12 cellular contexts compared by ENCODE assay signal in genomic region chr16:22641030-22641671, GRCh38.
DNase-seq lines count a peak whose midpoint lies in the region; ATAC-seq lines count a peak whose summit lies in the region.
"Had no signal": no experiment of that assay in that cellular context is flagged by ENCODE, and none has a peak within 500 bp of the region (broad histone marks: within the 10 kb centered on the region; RNA-seq: fewer than 3 reads in every experiment).

No MANE protein-coding gene starts in this region.

- H3K27ac Mint-ChIP-seq in stimulated activated naive CD8-positive, alpha-beta T cell treated with anti-CD3 and anti-CD28 coated beads, Interleukin-15, amount 100 ng/mL, for 72 hours = no peak overlapping the region
- H3K27ac Mint-ChIP-seq: activated naive CD8-positive, alpha-beta T cell; CD8-positive, alpha-beta T cell had no signal

- no peaks in the 10 kb centered on the region for H3K9me3 Mint-ChIP-seq in stimulated activated naive CD8-positive, alpha-beta T cell treated with anti-CD3 and anti-CD28 coated beads, Interleukin-15, amount 100 ng/mL, for 72 hours
- H3K9me3 Mint-ChIP-seq: CD8-positive, alpha-beta T cell had no signal

- no peak overlapping the region for H3K4me3 ChIP-seq in aorta (ENCODE audit: low read length in 2 of 2)

- no peak overlapping the region for H3K4me3 Mint-ChIP-seq in stimulated activated naive CD8-positive, alpha-beta T cell treated with anti-CD3 and anti-CD28 coated beads, Interleukin-15, amount 100 ng/mL, for 72 hours
- H3K4me3 Mint-ChIP-seq: activated naive CD8-positive, alpha-beta T cell; CD8-positive, alpha-beta T cell had no signal

- 29 to 35% methylated on average over 1 of the region's 1 CpG for WGBS in aorta, 2 donors

- H3K4me1 Mint-ChIP-seq in stimulated activated naive CD8-positive, alpha-beta T cell treated with anti-CD3 and anti-CD28 coated beads, Interleukin-15, amount 100 ng/mL, for 72 hours = no peaks in the 10 kb centered on the region

- peaks cover 4% of the 10 kb centered on the region for H3K9me3 ChIP-seq in aorta (ENCODE audit: control insufficient read depth, low read length)
- H3K9me3 ChIP-seq: neutrophil had no signal

- H3K27ac ChIP-seq in aorta (ENCODE audit: low read depth in 1 of 2, low read length in 2 of 2) = no peak overlapping the region
- H3K27ac ChIP-seq: neutrophil had no signal

- H3K27me3 ChIP-seq in aorta (ENCODE audit: control insufficient read depth in 1 of 2, insufficient read depth in 2 of 2, low read length in 1 of 2) = peaks cover 0 to under 1% of the 10 kb centered on the region in 2 donors

- no peaks in the 10 kb centered on the region for H3K27me3 Mint-ChIP-seq in stimulated activated naive CD8-positive, alpha-beta T cell treated with anti-CD3 and anti-CD28 coated beads, Interleukin-15, amount 100 ng/mL, for 72 hours
- H3K27me3 Mint-ChIP-seq: activated naive CD8-positive, alpha-beta T cell had no signal

- no peak for ATAC-seq in stimulated activated naive CD8-positive, alpha-beta T cell treated with anti-CD3 and anti-CD28 coated beads, Interleukin-15, Interleukin-2, amounts not matched to agents 100 U/mL and 50 U/mL, for 24 hours
- no peak for ATAC-seq in stimulated activated naive CD8-positive, alpha-beta T cell treated with anti-CD3 and anti-CD28 coated beads, Interleukin-15, amount 100 ng/mL, for 72 hours
- ATAC-seq in aorta (ENCODE audit: low FRiP score) = no peak
- ATAC-seq: CD8-positive, alpha-beta T cell had no signal

- intact Hi-C loops in aorta (cut with DNase I) = no loop called here
- intact Hi-C loops in head of caudate nucleus (cut with DNase I) = no loop called here

- no peaks in the 10 kb centered on the region for H3K4me1 ChIP-seq in aorta (ENCODE audit: control insufficient read depth in 1 of 2, insufficient read depth in 2 of 2, low read length in 2 of 2)

- H3K36me3 ChIP-seq in aorta (ENCODE audit: control insufficient read depth in 1 of 2, insufficient read depth in 2 of 2, low read length in 1 of 2) = no peaks in the 10 kb centered on the region
- H3K36me3 ChIP-seq: neutrophil had no signal

- peak; percentile 8 for DNase-seq in stimulated activated naive CD8-positive, alpha-beta T cell treated with anti-CD3 and anti-CD28 coated beads, Interleukin-15, Interleukin-2, amounts not matched to agents 100 U/mL and 50 U/mL, for 24 hours
- DNase-seq in stimulated activated naive CD8-positive, alpha-beta T cell treated with anti-CD3 and anti-CD28 coated beads, Interleukin-15, amount 100 ng/mL, for 72 hours = no peak
- peak; percentile 57 for DNase-seq in RPMI8226
- DNase-seq in fibroblast of peridontal ligament (ENCODE audit: extremely low read depth) = peak; percentile 48
- no peak for DNase-seq in aorta
- no peak for DNase-seq in NCI-H2081 treated with DMSO at 0.1 percent for 48 hours (lab: John Stamatoyannopoulos, UW)
- DNase-seq in head of caudate nucleus = no peak
- no peak for DNase-seq in NCI-H526 (lab: John Stamatoyannopoulos, UW)
- DNase-seq: CD8-positive, alpha-beta T cell; NCI-H146 had no signal

Comparison
In these comparisons a context has a peak if more than half of its experiments do, and no peak if none do; other contexts are left out.
1. DNase-seq: peak in stimulated activated naive CD8-positive, alpha-beta T cell treated with anti-CD3 and anti-CD28 coated beads, Interleukin-15, Interleukin-2, amounts not matched to agents 100 U/mL and 50 U/mL, for 24 hours (single experiment), RPMI8226 (single experiment) and fibroblast of peridontal ligament (single experiment); none in stimulated activated naive CD8-positive, alpha-beta T cell treated with anti-CD3 and anti-CD28 coated beads, Interleukin-15, amount 100 ng/mL, for 72 hours (0 of 2), aorta (0 of 2), NCI-H2081 treated with DMSO at 0.1 percent for 48 hours (single experiment), head of caudate nucleus (0 of 42) and NCI-H526 (0 of 2).